Comparison of ENCODE assay signal across 24 cellular contexts in the genomic region with DNA sequence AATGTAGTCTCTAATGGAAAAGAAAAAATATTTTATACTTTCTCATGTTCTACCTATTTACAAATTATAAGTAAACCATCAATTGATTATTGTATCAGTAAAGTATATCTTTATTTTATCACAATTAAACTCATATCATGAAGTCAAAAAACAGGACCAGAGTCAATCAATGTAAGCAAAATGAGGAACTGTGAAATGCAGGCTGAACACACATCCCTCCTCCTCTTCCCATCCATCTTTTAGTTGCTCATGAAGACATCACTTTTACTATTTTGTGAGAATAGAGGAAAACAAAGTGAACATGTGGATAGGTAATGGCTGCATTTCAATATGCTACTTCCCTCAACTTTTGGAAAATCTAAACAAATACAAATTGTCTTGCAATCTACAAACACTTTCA.
DNase-seq lines count a peak whose midpoint lies in the region; ATAC-seq and TF ChIP-seq lines count a peak whose summit lies in the region.
"Had no signal": no experiment of that assay in that cellular context is flagged by ENCODE, and none has a peak within 500 bp of the region (broad histone marks: within the 10 kb centered on the region; RNA-seq: fewer than 3 reads in every experiment).

No MANE protein-coding gene starts in this region.

- intact Hi-C loops in activated naive CD4-positive, alpha-beta T cell treated with anti-CD3 and anti-CD28 coated beads for 36 hours (cut with micrococcal nuclease) = no loop called here

- H3K36me3 Mint-ChIP-seq in activated naive CD4-positive, alpha-beta T cell treated with anti-CD3 and anti-CD28 coated beads for 36 hours (ENCODE audit: low read depth) = peaks cover 9% of the 10 kb centered on the region
- H3K36me3 Mint-ChIP-seq in activated naive CD8-positive, alpha-beta T cell treated with anti-CD3 and anti-CD28 coated beads, Interleukin-2, amount 10 ng/mL, durations not matched to agents 7 days and 5 days = peaks cover 36% of the 10 kb centered on the region
- H3K36me3 Mint-ChIP-seq in stimulated activated effector memory CD8-positive, alpha-beta T cell treated with anti-CD3 and anti-CD28 coated beads, Interleukin-12 subunit alpha, Interleukin-12 subunit beta, amount 100 ng/mL, for 72 hours = peaks cover 79% of the 10 kb centered on the region
- H3K36me3 Mint-ChIP-seq: WTC11 had no signal

- ATAC-seq in activated naive CD8-positive, alpha-beta T cell treated with anti-CD3 and anti-CD28 coated beads, Interleukin-2, amount 10 ng/mL, durations not matched to agents 7 days and 5 days (ENCODE audit: low read depth) = no peak
- ATAC-seq in stimulated activated effector memory CD8-positive, alpha-beta T cell treated with anti-CD3 and anti-CD28 coated beads, Interleukin-12 subunit alpha, Interleukin-12 subunit beta, amount 100 ng/mL, for 72 hours = no peak
- ATAC-seq: heart right ventricle, sciatic nerve, WTC11 had no signal

- H3K4me3 Mint-ChIP-seq in activated naive CD4-positive, alpha-beta T cell treated with anti-CD3 and anti-CD28 coated beads for 36 hours = no peak overlapping the region
- no peak overlapping the region for H3K4me3 Mint-ChIP-seq in activated naive CD8-positive, alpha-beta T cell treated with anti-CD3 and anti-CD28 coated beads, Interleukin-2, amount 10 ng/mL, durations not matched to agents 7 days and 5 days
- no peak overlapping the region for H3K4me3 Mint-ChIP-seq in stimulated activated effector memory CD8-positive, alpha-beta T cell treated with anti-CD3 and anti-CD28 coated beads, Interleukin-12 subunit alpha, Interleukin-12 subunit beta, amount 100 ng/mL, for 72 hours
- H3K4me3 Mint-ChIP-seq: CD14-positive monocyte, nephron progenitor cell, WTC11 had no signal

- no peaks in the 10 kb centered on the region for H3K9me3 Mint-ChIP-seq in activated naive CD4-positive, alpha-beta T cell treated with anti-CD3 and anti-CD28 coated beads for 36 hours
- H3K9me3 Mint-ChIP-seq in activated naive CD8-positive, alpha-beta T cell treated with anti-CD3 and anti-CD28 coated beads, Interleukin-2, amount 10 ng/mL, durations not matched to agents 7 days and 5 days = no peaks in the 10 kb centered on the region
- no peaks in the 10 kb centered on the region for H3K9me3 Mint-ChIP-seq in stimulated activated effector memory CD8-positive, alpha-beta T cell treated with anti-CD3 and anti-CD28 coated beads, Interleukin-12 subunit alpha, Interleukin-12 subunit beta, amount 100 ng/mL, for 72 hours
- H3K9me3 Mint-ChIP-seq: CD14-positive monocyte, WTC11 had no signal

- peaks cover 25% of the 10 kb centered on the region for H3K4me1 Mint-ChIP-seq in activated naive CD4-positive, alpha-beta T cell treated with anti-CD3 and anti-CD28 coated beads for 36 hours (ENCODE audit: low read depth)
- peaks cover 22% of the 10 kb centered on the region for H3K4me1 Mint-ChIP-seq in activated naive CD8-positive, alpha-beta T cell treated with anti-CD3 and anti-CD28 coated beads, Interleukin-2, amount 10 ng/mL, durations not matched to agents 7 days and 5 days
- peaks cover 21% of the 10 kb centered on the region for H3K4me1 Mint-ChIP-seq in stimulated activated effector memory CD8-positive, alpha-beta T cell treated with anti-CD3 and anti-CD28 coated beads, Interleukin-12 subunit alpha, Interleukin-12 subunit beta, amount 100 ng/mL, for 72 hours
- H3K4me1 Mint-ChIP-seq: CD14-positive monocyte, WTC11 had no signal

- no peak for DNase-seq in activated naive CD4-positive, alpha-beta T cell treated with anti-CD3 and anti-CD28 coated beads for 36 hours
- no peak for DNase-seq in activated naive CD4-positive, alpha-beta T cell treated with Interleukin-2 at 50 U/mL for 16 hours
- DNase-seq in MV-4-11 (lab: John Stamatoyannopoulos, UW) = peak; percentile 6
- DNase-seq in activated naive CD8-positive, alpha-beta T cell treated with anti-CD3 and anti-CD28 coated beads, Interleukin-2, amount 10 ng/mL, durations not matched to agents 7 days and 5 days = no peak
- DNase-seq in stimulated activated effector memory CD8-positive, alpha-beta T cell treated with anti-CD3 and anti-CD28 coated beads, Interleukin-12 subunit alpha, Interleukin-12 subunit beta, amount 100 ng/mL, for 72 hours (ENCODE audit: low spot score in 2 of 2) = no peak
- no peak for DNase-seq in activated effector memory CD4-positive, alpha-beta T cell treated with Interleukin-2 at 50 U/mL for 16 hours
- no peak for DNase-seq in ureter (ENCODE audit: low spot score)
- no peak for DNase-seq in HEK293T (ENCODE audit: extremely low spot score)
- DNase-seq: anterior cingulate cortex; dermis blood vessel endothelial cell; DMS153; GDM1; HCEC 1CT; heart right ventricle; NCI-H2171; NCI-H524 treated with DMSO at 0.1 percent for 48 hours; nephron progenitor cell; RPMI8226; SK-N-SH; stimulated activated CD4-positive, alpha-beta T cell treated with anti-CD3 and anti-CD28 coated beads, Interleukin-15, amount 100 ng/mL, for 24 hours; substantia nigra had no signal

- CTCF ChIA-PET in activated naive CD4-positive, alpha-beta T cell treated with anti-CD3 and anti-CD28 coated beads for 36 hours (lab: Charles Lee) = interaction anchor here (0.6 to 3.6 kb wide), 12 partner anchors 12 to 283 kb away, joined by 3 to 78 read pairs (median 4); no protein-coding TSS in a partner anchor
- CTCF ChIA-PET in HEK293T (lab: Yijun Ruan, JAX) = no interaction called here

- peak overlapping the region; percentile 38 for H3K27ac Mint-ChIP-seq in activated naive CD4-positive, alpha-beta T cell treated with anti-CD3 and anti-CD28 coated beads for 36 hours
- peak overlapping the region; percentile 80 for H3K27ac Mint-ChIP-seq in activated naive CD8-positive, alpha-beta T cell treated with anti-CD3 and anti-CD28 coated beads, Interleukin-2, amount 10 ng/mL, durations not matched to agents 7 days and 5 days
- H3K27ac Mint-ChIP-seq in stimulated activated effector memory CD8-positive, alpha-beta T cell treated with anti-CD3 and anti-CD28 coated beads, Interleukin-12 subunit alpha, Interleukin-12 subunit beta, amount 100 ng/mL, for 72 hours = peak overlapping the region; percentile 15
- H3K27ac Mint-ChIP-seq: nephron progenitor cell, WTC11 had no signal

- POLR2A ChIA-PET in activated naive CD8-positive, alpha-beta T cell treated with anti-CD3 and anti-CD28 coated beads, Interleukin-2, amount 10 ng/mL, durations not matched to agents 7 days and 5 days (lab: Charles Lee) = interaction anchor here (0.6 to 0.9 kb wide), 2 partner anchors 25 to 193 kb away, joined by 4 to 5 read pairs; no protein-coding TSS in a partner anchor
- POLR2A ChIA-PET in HEK293T (lab: Yijun Ruan, JAX) = no interaction called here

- H3K27me3 Mint-ChIP-seq in activated naive CD4-positive, alpha-beta T cell treated with anti-CD3 and anti-CD28 coated beads for 36 hours (ENCODE audit: low read depth) = no peaks in the 10 kb centered on the region
- H3K27me3 Mint-ChIP-seq in activated naive CD8-positive, alpha-beta T cell treated with anti-CD3 and anti-CD28 coated beads, Interleukin-2, amount 10 ng/mL, durations not matched to agents 7 days and 5 days = no peaks in the 10 kb centered on the region

TF ChIP-seq in HEK293T, 16 proteins besides CTCF, POLR2A, EP300 and RAD21:
- no peak for TF ChIP-seq FOXM1 (IDR thresholded peaks at IDR 0.05; ENCODE audit: borderline replicate concordance)
- TF ChIP-seq ARNT (IDR thresholded peaks at IDR 0.05) = no peak
- TF ChIP-seq L3MBTL2 (conservative IDR thresholded peaks at IDR 0.05) = no peak
- TF ChIP-seq SP1 (IDR thresholded peaks at IDR 0.05) = no peak
- TF ChIP-seq, protein P1, sequence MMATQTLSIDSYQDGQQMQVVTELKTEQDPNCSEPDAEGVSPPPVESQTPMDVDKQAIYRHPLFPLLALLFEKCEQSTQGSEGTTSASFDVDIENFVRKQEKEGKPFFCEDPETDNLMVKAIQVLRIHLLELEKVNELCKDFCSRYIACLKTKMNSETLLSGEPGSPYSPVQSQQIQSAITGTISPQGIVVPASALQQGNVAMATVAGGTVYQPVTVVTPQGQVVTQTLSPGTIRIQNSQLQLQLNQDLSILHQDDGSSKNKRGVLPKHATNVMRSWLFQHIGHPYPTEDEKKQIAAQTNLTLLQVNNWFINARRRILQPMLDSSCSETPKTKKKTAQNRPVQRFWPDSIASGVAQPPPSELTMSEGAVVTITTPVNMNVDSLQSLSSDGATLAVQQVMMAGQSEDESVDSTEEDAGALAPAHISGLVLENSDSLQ (IDR thresholded peaks at IDR 0.05) = no peak
- TF ChIP-seq FOXK2 (IDR thresholded peaks at IDR 0.05) = no peak
- no peak for TF ChIP-seq NFRKB (IDR thresholded peaks at IDR 0.05)
- no peak for TF ChIP-seq LEF1 (IDR thresholded peaks at IDR 0.05; ENCODE audit: borderline replicate concordance)
- TF ChIP-seq BHLHE40 (IDR thresholded peaks at IDR 0.05; ENCODE audit: borderline replicate concordance) = no peak
- no peak for TF ChIP-seq CTBP1 (IDR thresholded peaks at IDR 0.05; ENCODE audit: borderline replicate concordance)
- TF ChIP-seq ZNF384 (IDR thresholded peaks at IDR 0.05) = no peak
- TF ChIP-seq ELF4 (IDR thresholded peaks at IDR 0.05) = no peak
- TF ChIP-seq HDGF (IDR thresholded peaks at IDR 0.05; ENCODE audit: borderline replicate concordance) = no peak
- no peak for TF ChIP-seq SUZ12 (IDR thresholded peaks at IDR 0.05)

Comparison
In these comparisons a context has a peak if more than half of its experiments do, and no peak if none do; other contexts are left out.
1. H3K27ac Mint-ChIP-seq: peak in every context shown above with its lines; median percentile 80 in activated naive CD8-positive, alpha-beta T cell treated with anti-CD3 and anti-CD28 coated beads, Interleukin-2, amount 10 ng/mL, durations not matched to agents 7 days and 5 days; 38 in activated naive CD4-positive, alpha-beta T cell treated with anti-CD3 and anti-CD28 coated beads for 36 hours; 15 in stimulated activated effector memory CD8-positive, alpha-beta T cell treated with anti-CD3 and anti-CD28 coated beads, Interleukin-12 subunit alpha, Interleukin-12 subunit beta, amount 100 ng/mL, for 72 hours.